9 cellular contexts compared by ENCODE assay signal in the genomic region with DNA sequence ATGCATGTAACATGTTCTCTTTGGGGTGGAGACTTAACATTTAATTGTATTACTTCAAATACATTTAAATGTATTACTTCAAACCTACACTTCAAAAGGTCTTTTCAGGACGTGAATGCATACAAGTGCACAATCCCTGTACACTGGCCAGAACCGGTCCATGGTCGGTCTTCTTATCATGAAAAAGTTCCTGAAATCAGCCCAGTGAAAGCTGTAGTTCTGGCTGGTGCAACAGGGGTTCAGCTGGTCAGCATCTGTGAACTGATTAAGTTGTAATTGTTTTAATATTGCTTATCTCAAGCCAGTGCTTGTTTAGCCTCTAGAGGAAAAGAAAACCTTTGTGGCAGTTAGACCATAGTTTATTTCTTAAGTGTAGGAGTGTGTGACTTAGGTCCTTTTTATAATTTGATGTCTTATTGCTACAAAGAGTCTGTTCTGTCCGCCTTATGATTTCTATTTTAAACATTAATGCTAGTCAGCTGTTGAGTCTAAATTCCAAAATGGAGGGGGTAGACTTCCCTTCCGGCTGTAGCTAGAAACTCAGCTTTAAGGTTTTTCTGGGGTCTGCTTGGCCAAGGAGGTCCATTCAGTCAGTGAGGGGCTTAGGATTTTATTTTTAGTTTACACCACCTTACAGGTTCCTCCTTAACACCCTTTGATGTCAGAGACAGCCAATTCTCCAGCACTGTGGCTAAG. TPM values are rescaled to one million over a fixed set of nuclear protein-coding genes. Genes with fewer than 3 reads are reported as not detected.
DNase-seq lines count a peak whose midpoint lies in the region; ATAC-seq and TF ChIP-seq lines count a peak whose summit lies in the region.
"Had no signal": no experiment of that assay in that cellular context is flagged by ENCODE, and none has a peak within 500 bp of the region (broad histone marks: within the 10 kb centered on the region; RNA-seq: fewer than 3 reads in every experiment).

No MANE protein-coding gene starts in this region.

- POLR2A ChIA-PET in activated CD4-positive, alpha-beta T cell treated with anti-CD3 and anti-CD28 coated beads for 36 hours (lab: Charles Lee), result no interaction called here

- H3K27me3 Mint-ChIP-seq in activated CD4-positive, alpha-beta T cell treated with anti-CD3 and anti-CD28 coated beads for 36 hours, result peaks cover 40% of the 10 kb centered on the region

- H3K4me3 Mint-ChIP-seq in activated CD4-positive, alpha-beta T cell treated with anti-CD3 and anti-CD28 coated beads for 36 hours, result peak overlapping the region; percentile 77

- H3K4me3 ChIP-seq in adipocyte (ENCODE audit: low read length) (peak overlapping the region; percentile 91), testis (peak overlapping the region; percentile 66 to 82)

- H3K9me3 ChIP-seq in adipocyte (ENCODE audit: control insufficient read depth, low read length) (no peaks in the 10 kb centered on the region), testis (no peaks in the 10 kb centered on the region)
- H3K9me3 ChIP-seq: BE2C had no signal

- intact Hi-C loops in activated CD4-positive, alpha-beta T cell treated with anti-CD3 and anti-CD28 coated beads for 36 hours (cut with DNase I, micrococcal nuclease), result loop anchor here in 1 of 2 experiments (5.0 kb wide), 1 partner anchor 549 kb away; no protein-coding TSS in a partner anchor
- intact Hi-C loops in testis (cut with DNase I; ENCODE audit: low total_unique reads), result no loop called here

- TF ChIP-seq CTCF in testis (IDR thresholded peaks at IDR 0.05), result no peak

- 15 to 34% methylated on average over 5 of the region's 5 CpGs for WGBS in testis, 2 donors

- H3K27ac ChIP-seq in layer of hippocampus (ENCODE audit: low read depth, low read length) (peak overlapping the region; percentile 91), testis (peak overlapping the region; percentile 88 to 95)

- DNase-seq in activated CD4-positive, alpha-beta T cell treated with anti-CD3 and anti-CD28 coated beads for 36 hours, result no peak
- DNase-seq in activated CD4-positive, alpha-beta T cell treated with anti-CD3 and anti-CD28 coated beads for 1 hour, result no peak
- DNase-seq in adipocyte (ENCODE audit: low read depth), result no peak
- peak; percentile 19 for DNase-seq in testis
- DNase-seq in SHP77 treated with DMSO at 0.1 percent for 48 hours (lab: John Stamatoyannopoulos, UW), result no peak
- no peak for DNase-seq in kidney glomerular epithelial cell (lab: John Stamatoyannopoulos, UW)
- DNase-seq in dermis blood vessel endothelial cell, result no peak

- H3K36me3 Mint-ChIP-seq in activated CD4-positive, alpha-beta T cell treated with anti-CD3 and anti-CD28 coated beads for 36 hours (ENCODE audit: low read depth), result no peaks in the 10 kb centered on the region

- TF ChIP-seq POLR2A in testis (IDR thresholded peaks at IDR 0.05), result no peak

- no peaks in the 10 kb centered on the region for H3K36me3 ChIP-seq in adipocyte (ENCODE audit: control insufficient read depth, insufficient read depth, low read length, severe bottlenecking)
- no peaks in the 10 kb centered on the region for H3K36me3 ChIP-seq in testis (ENCODE audit: low read depth, missing control alignments)
- H3K36me3 ChIP-seq: BE2C had no signal

- peak overlapping the region; percentile 94 for H3K9ac ChIP-seq in adipocyte (ENCODE audit: low read length)

- ATAC-seq in activated CD4-positive, alpha-beta T cell treated with anti-CD3 and anti-CD28 coated beads for 36 hours, result no peak

- H3K27ac Mint-ChIP-seq in activated CD4-positive, alpha-beta T cell treated with anti-CD3 and anti-CD28 coated beads for 36 hours, result no peak overlapping the region

- H3K4me1 Mint-ChIP-seq in activated CD4-positive, alpha-beta T cell treated with anti-CD3 and anti-CD28 coated beads for 36 hours, result peaks cover 16% of the 10 kb centered on the region

- H3K9me3 Mint-ChIP-seq in activated CD4-positive, alpha-beta T cell treated with anti-CD3 and anti-CD28 coated beads for 36 hours (ENCODE audit: low read depth), result no peaks in the 10 kb centered on the region

- H3K27me3 ChIP-seq in adipocyte (replicated peaks; ENCODE audit: control insufficient read depth, insufficient read depth, low read length), result no peaks in the 10 kb centered on the region
- H3K27me3 ChIP-seq in layer of hippocampus (ENCODE audit: control insufficient read depth, insufficient read depth, low read length), result no peaks in the 10 kb centered on the region
- H3K27me3 ChIP-seq in testis, result no peaks in the 10 kb centered on the region

- H3K4me1 ChIP-seq in adipocyte (ENCODE audit: control insufficient read depth, insufficient read depth, low read length), result peaks cover 33% of the 10 kb centered on the region
- peaks cover 11% of the 10 kb centered on the region for H3K4me1 ChIP-seq in testis
- H3K4me1 ChIP-seq: BE2C had no signal

- CTCF ChIA-PET in activated CD4-positive, alpha-beta T cell treated with anti-CD3 and anti-CD28 coated beads for 36 hours (lab: Charles Lee), result interaction anchor here (1.0 to 2.2 kb wide), 2 partner anchors 9 to 11 kb away, joined by 3 to 10 read pairs; no protein-coding TSS in a partner anchor

RNA-seq across cellular contexts. Expression of a gene that starts 0.8 kb away (rescaled TPM):
- total RNA-seq in activated CD4-positive, alpha-beta T cell treated with anti-CD3 and anti-CD28 coated beads for 36 hours, result 1 to 10 TPM in 1 of 2 experiments, under 1 TPM in 1; 0.74 to 1.4 TPM
- total RNA-seq in testis (10 to 100 TPM; 53.1 to 53.5 TPM), dermis blood vessel endothelial cell (19.8 and 30.5 TPM in 2 replicates)
- 60.1 TPM for polyA plus RNA-seq in testis (ENCODE audit: insufficient read depth, low read depth, low replicate concordance)
